2 cellular contexts compared by ENCODE assay signal in the genomic region with DNA sequence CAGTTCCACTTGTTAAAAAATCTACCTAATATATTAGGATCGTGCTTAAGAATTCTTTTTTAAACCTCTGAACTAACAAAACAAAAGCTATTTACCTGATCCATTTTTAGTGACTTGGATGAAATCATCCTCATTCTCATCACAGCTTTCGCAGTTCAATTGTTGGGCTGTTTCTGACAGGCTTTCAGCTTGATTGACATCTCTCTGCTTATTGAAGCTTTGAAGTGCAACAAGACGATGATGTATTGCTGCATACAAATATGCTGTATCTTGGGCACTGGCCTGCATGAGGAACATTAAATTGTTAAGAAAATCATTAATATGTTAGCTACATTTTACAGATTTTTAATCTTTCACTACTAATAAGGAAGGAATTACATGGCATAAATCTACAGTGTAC.
TF ChIP-seq lines count a peak whose summit lies in the region.

No MANE protein-coding gene starts in this region.

TF ChIP-seq in HEK293T, 16 proteins besides CTCF, POLR2A, EP300 and RAD21:
- TF ChIP-seq L3MBTL2 (conservative IDR thresholded peaks at IDR 0.05) (no peak), PKNOX1 (IDR thresholded peaks at IDR 0.05) (peak; percentile 72), ZNF384 (IDR thresholded peaks at IDR 0.05) (no peak)

TF ChIP-seq in K562, 482 proteins besides CTCF, POLR2A, EP300 and RAD21:
- TF ChIP-seq PKNOX1 (IDR thresholded peaks at IDR 0.05) = peak; percentile 80
- TF ChIP-seq HMGXB4 (CRISPR knock-in tag; IDR thresholded peaks at IDR 0.05) = no peak
- TF ChIP-seq SMAD4 (CRISPR knock-in tag; conservative IDR thresholded peaks at IDR 0.05) = no peak
- no peak for TF ChIP-seq RBM25 (IDR thresholded peaks at IDR 0.05; ENCODE audit: low read depth, low read length, severe bottlenecking)
- peak; percentile 46 for TF ChIP-seq MEIS2 (IDR thresholded peaks at IDR 0.05; ENCODE audit: partially characterized antibody)
- no peak for TF ChIP-seq PBX2 (CRISPR knock-in tag; IDR thresholded peaks at IDR 0.05; ENCODE audit: low read depth)
- TF ChIP-seq PBX2 (tag; conservative IDR thresholded peaks at IDR 0.05; ENCODE audit: low read depth) = 0 out of 2 replicates have a peak, but pooled peaks have one; percentile 30
